ENCODE assay signal across 8 cellular contexts in the genomic region with DNA sequence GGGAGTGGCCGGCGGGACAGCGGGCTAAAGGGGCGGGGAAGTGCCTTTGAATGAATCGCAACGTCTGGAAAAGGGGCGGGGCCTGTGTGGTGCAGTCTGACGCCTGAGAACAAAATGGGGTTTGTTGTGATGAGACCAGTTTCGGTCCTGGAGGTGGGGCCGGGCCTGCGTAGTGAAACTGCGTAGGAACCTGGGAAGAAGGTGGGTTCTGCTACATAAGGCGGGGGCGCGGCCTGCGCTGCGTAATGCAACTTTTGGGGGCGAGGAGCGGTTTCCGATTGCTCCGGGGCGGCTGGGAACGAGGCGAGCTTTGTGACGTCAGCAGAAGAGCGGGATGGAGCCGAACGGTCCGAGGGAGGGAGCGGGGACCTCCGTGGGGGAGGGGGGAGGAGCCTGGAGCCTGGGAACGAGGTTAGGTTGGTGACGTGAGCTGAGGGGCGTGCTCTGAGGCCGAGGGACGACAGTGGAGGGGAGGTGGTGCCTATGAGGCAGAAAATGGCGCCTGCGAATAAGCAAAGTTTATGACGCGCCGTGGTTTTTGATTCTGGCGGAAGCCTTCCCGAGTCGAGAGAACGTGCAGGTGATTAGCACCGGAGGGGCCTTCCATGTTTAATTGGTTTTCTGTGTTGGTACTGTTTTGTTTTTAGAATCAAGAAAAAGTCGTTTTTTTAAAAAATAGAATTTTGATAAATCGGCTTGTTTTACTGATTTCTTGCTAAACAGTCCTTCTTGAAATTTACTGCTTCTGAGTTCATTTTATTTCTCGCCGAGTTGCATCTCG. TPM values are rescaled to one million over a fixed set of nuclear protein-coding genes. Genes with fewer than 3 reads are reported as not detected.
A peak's percentile ranks its signal among the peaks of the same experiment; 100 is the strongest.
DNase-seq lines count a peak whose midpoint lies in the region; ATAC-seq and TF ChIP-seq lines count a peak whose summit lies in the region.

No MANE protein-coding gene starts in this region.

- ATAC-seq in DND-41 (ENCODE audit: insufficient read depth, low read depth): peak; percentile 87
- peak; percentile 85 for ATAC-seq in GM21825 (IDR thresholded peaks at IDR 0.05; ENCODE audit: unreplicated experiment)
- peak; percentile 81 to 82 for ATAC-seq in naive B cell (ENCODE audit: low read depth in 2 of 2)
- ATAC-seq in stimulated activated effector memory CD8-positive, alpha-beta T cell treated with anti-CD3 and anti-CD28 coated beads, Interleukin-12 subunit alpha, Interleukin-12 subunit beta, amount 100 ng/mL, for 72 hours: peak; percentile 96

- H3K9me3 ChIP-seq in DND-41 (ENCODE audit: insufficient read depth, low read length, severe bottlenecking): no peaks in the 10 kb centered on the region
- no peaks in the 10 kb centered on the region for H3K9me3 ChIP-seq in KOPT-K1 (ENCODE audit: insufficient read depth, low read length, poor library complexity, severe bottlenecking)
- H3K9me3 ChIP-seq in Peyer's patch: no peaks in the 10 kb centered on the region

- H3K36me3 Mint-ChIP-seq in naive B cell: peaks cover 6 to 26% of the 10 kb centered on the region in 2 donors
- peaks cover 40% of the 10 kb centered on the region for H3K36me3 Mint-ChIP-seq in stimulated activated effector memory CD8-positive, alpha-beta T cell treated with anti-CD3 and anti-CD28 coated beads, Interleukin-12 subunit alpha, Interleukin-12 subunit beta, amount 100 ng/mL, for 72 hours

- H3K4me1 ChIP-seq in DND-41 (ENCODE audit: insufficient read depth, low read length) (peaks cover 36% of the 10 kb centered on the region), Peyer's patch (no peaks in the 10 kb centered on the region)

- peaks cover 9% of the 10 kb centered on the region; the same call in 1 of the 2 replicates for H4K20me1 ChIP-seq in DND-41 (ENCODE audit: insufficient read depth, low read length)

- peaks cover 8 to 21% (median 16%) of the 10 kb centered on the region in 3 donors for H3K4me1 Mint-ChIP-seq in naive B cell
- peaks cover 17% of the 10 kb centered on the region for H3K4me1 Mint-ChIP-seq in stimulated activated effector memory CD8-positive, alpha-beta T cell treated with anti-CD3 and anti-CD28 coated beads, Interleukin-12 subunit alpha, Interleukin-12 subunit beta, amount 100 ng/mL, for 72 hours

- H3K27ac ChIP-seq in DND-41 (ENCODE audit: low read length): peak overlapping the region; percentile 98
- peak overlapping the region; percentile 82 for H3K27ac ChIP-seq in KOPT-K1 (ENCODE audit: low read depth, low read length, poor library complexity, severe bottlenecking)
- peak overlapping the region; percentile 90 to 100 (median 96) for H3K27ac ChIP-seq in Peyer's patch

- DNase-seq in DND-41 (peak; percentile 96), Peyer's patch (peak; percentile 93 to 98 (median 97)), activated T-helper 1 cell treated with Interleukin-2 at 50 U/mL for 16 hours (ENCODE audit: low read depth) (peak; percentile 91), fibroblast of gingiva (ENCODE audit: low read depth) (peak; percentile 98), naive B cell (peak; percentile 95)
- peak; percentile 73 to 93 for DNase-seq in stimulated activated effector memory CD8-positive, alpha-beta T cell treated with anti-CD3 and anti-CD28 coated beads, Interleukin-12 subunit alpha, Interleukin-12 subunit beta, amount 100 ng/mL, for 72 hours (ENCODE audit: low spot score in 2 of 2)

- H3K9ac ChIP-seq in DND-41 (ENCODE audit: low read depth, low read length): peak overlapping the region; percentile 88

- TF ChIP-seq CTCF in DND-41 (IDR thresholded peaks at IDR 0.05; ENCODE audit: borderline replicate concordance, extremely low read depth, low read length, poor library complexity, severe bottlenecking) (no peak), Peyer's patch (IDR thresholded peaks at IDR 0.05) (no peak)

- H3K4me3 Mint-ChIP-seq in naive B cell: peak overlapping the region; percentile 76 to 98 (median 95)
- peak overlapping the region; percentile 83 for H3K4me3 Mint-ChIP-seq in stimulated activated effector memory CD8-positive, alpha-beta T cell treated with anti-CD3 and anti-CD28 coated beads, Interleukin-12 subunit alpha, Interleukin-12 subunit beta, amount 100 ng/mL, for 72 hours

- peak overlapping the region; percentile 57 to 76 for H3K4me3 ChIP-seq in DND-41 (ENCODE audit: low read depth in 1 of 2, low read length in 2 of 2)
- peak overlapping the region; percentile 56 to 75 (median 66) for H3K4me3 ChIP-seq in Peyer's patch

- H3K27me3 Mint-ChIP-seq in naive B cell: no peaks in the 10 kb centered on the region

- peak overlapping the region; percentile 93 to 99 (median 98) for H3K27ac Mint-ChIP-seq in naive B cell
- H3K27ac Mint-ChIP-seq in stimulated activated effector memory CD8-positive, alpha-beta T cell treated with anti-CD3 and anti-CD28 coated beads, Interleukin-12 subunit alpha, Interleukin-12 subunit beta, amount 100 ng/mL, for 72 hours: peak overlapping the region; percentile 96

- TF ChIP-seq POLR2A in Peyer's patch (IDR thresholded peaks at IDR 0.05): peak in 1 of 2 donors; percentile 54

- H2AFZ ChIP-seq in DND-41 (ENCODE audit: low read depth, low read length): peak overlapping the region; percentile 82; the same call in 1 of the 2 replicates

- peaks cover 20% of the 10 kb centered on the region for H3K36me3 ChIP-seq in DND-41 (ENCODE audit: insufficient read depth, low read length)
- peaks cover 31% of the 10 kb centered on the region for H3K36me3 ChIP-seq in KOPT-K1 (ENCODE audit: insufficient read depth, low read length)
- H3K36me3 ChIP-seq in Peyer's patch: peaks cover 0 to 4% (median 0%) of the 10 kb centered on the region in 3 donors

- H3K4me2 ChIP-seq in DND-41 (ENCODE audit: insufficient read depth, low read length): peak overlapping the region; percentile 63; the same call in 1 of the 2 replicates

- no peaks in the 10 kb centered on the region for H3K27me3 ChIP-seq in DND-41 (ENCODE audit: insufficient read depth, low read length, poor library complexity)
- no peaks in the 10 kb centered on the region for H3K27me3 ChIP-seq in Peyer's patch

- peaks cover 52% of the 10 kb centered on the region for H3K79me2 ChIP-seq in DND-41 (ENCODE audit: insufficient read depth, low read length)

- H3K9me3 Mint-ChIP-seq in naive B cell: no peaks in the 10 kb centered on the region
- no peaks in the 10 kb centered on the region for H3K9me3 Mint-ChIP-seq in stimulated activated effector memory CD8-positive, alpha-beta T cell treated with anti-CD3 and anti-CD28 coated beads, Interleukin-12 subunit alpha, Interleukin-12 subunit beta, amount 100 ng/mL, for 72 hours

RNA-seq across cellular contexts. Expression of gene USP11, which starts 0.7 kb away (rescaled TPM):
- total RNA-seq in Peyer's patch: 10 to 100 TPM; 19.8 to 66.8 (median 27.3) TPM
- polyA plus RNA-seq in naive B cell (ENCODE audit: low read depth in 6 of 6): 100 to 1,000 TPM in 3 of 6 donors, 10 to 100 TPM in 3; 88.3 to 145 (median 98.7) TPM

RNA-seq across cellular contexts. Expression of gene CDK16, which starts 15.0 kb away (rescaled TPM):
- 100 to 1,000 TPM; 118 to 188 (median 154) TPM for total RNA-seq in Peyer's patch
- polyA plus RNA-seq in naive B cell (ENCODE audit: low read depth in 6 of 6): 10 to 100 TPM in 1 of 6 donors, 1 to 10 TPM in 5; 3.9 to 19.9 (median 7.2) TPM

RNA-seq across cellular contexts. Expression of gene UBA1, which starts 39.9 kb away (rescaled TPM):
- total RNA-seq in Peyer's patch: 100 to 1,000 TPM; 114 to 203 (median 146) TPM
- polyA plus RNA-seq in naive B cell (ENCODE audit: low read depth in 6 of 6): 100 to 1,000 TPM; 151 to 190 (median 174) TPM

Comparison
In these comparisons a context has a peak if more than half of its experiments do, and no peak if none do; other contexts are left out.
1. Peak in every context shown above with its lines: DNase-seq, ATAC-seq, H3K4me3 ChIP-seq and H3K27ac ChIP-seq.